In the genomic region with DNA sequence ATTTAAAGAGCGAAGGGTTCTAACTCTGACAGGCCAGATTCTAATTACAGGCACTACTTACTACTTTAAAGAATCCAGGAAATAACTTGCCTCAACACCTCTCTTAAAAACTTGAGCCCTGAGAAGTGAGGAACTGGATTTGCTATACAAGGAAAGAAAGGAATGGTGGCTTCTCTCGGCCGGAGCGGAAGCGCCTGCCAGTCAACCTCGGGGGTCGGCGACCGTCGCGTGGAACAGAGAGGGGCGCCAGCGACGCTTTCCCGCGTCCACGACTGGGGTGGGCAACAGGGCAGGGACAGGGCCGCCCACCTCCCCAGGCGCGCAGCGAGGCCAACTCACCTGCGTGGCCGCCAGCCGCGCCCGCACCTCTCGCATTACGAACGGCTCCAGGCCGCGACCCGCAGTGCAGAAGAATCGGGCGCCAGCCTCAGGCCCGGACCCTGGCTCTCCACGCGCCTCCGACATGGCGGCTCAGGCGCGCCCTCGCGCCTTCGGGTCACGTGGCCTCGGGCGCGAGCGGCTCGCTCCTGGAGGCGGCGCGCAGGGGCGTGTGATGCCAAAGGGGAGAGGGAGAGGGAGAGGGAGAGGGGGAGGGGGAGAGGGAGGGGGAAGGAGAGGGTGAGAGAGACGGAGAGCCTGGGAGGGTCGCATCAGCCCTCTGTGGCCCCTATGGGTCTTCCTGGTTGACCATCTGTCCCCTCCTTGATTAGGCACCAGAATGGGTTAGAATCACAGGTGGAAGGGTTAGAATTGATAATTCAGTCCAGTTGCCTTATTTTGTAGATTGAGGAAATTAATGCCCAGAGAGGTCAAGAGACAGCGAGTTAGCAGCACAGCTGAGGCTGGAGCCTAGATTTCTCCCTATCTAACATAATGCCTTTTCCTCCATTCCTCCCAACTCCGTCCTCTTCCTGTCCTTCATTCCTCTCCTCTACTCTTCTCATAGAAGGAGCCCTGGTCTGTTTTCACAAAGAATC, we compare ENCODE assay signal across 8 cellular contexts. TPM values are rescaled to one million over a fixed set of nuclear protein-coding genes. Genes with fewer than 3 reads are reported as not detected.
DNase-seq lines count a peak whose midpoint lies in the region; ATAC-seq and TF ChIP-seq lines count a peak whose summit lies in the region.

A gene with protein sequence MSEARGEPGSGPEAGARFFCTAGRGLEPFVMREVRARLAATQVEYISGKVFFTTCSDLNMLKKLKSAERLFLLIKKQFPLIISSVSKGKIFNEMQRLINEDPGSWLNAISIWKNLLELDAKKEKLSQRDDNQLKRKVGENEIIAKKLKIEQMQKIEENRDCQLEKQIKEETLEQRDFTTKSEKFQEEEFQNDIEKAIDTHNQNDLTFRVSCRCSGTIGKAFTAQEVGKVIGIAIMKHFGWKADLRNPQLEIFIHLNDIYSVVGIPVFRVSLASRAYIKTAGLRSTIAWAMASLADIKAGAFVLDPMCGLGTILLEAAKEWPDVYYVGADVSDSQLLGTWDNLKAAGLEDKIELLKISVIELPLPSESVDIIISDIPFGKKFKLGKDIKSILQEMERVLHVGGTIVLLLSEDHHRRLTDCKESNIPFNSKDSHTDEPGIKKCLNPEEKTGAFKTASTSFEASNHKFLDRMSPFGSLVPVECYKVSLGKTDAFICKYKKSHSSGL (minus strand): TSS at position 484 of the 977 bp plus-strand sequence. CDS start 19 bp downstream, at position 465.

- H3K27me3 ChIP-seq in BLaER1 = no peaks in the 10 kb centered on the region
- H3K27me3 ChIP-seq in lower lobe of right lung (ENCODE audit: low read depth) = no peaks in the 10 kb centered on the region

- peak within 1 kb of the TSS; percentile 77 for H3K4me2 ChIP-seq in BLaER1

- peak within 1 kb of the TSS; percentile 94 for H3K9ac ChIP-seq in BLaER1

- H3K9me3 Mint-ChIP-seq in activated CD4-positive, alpha-beta memory T cell treated with anti-CD3 and anti-CD28 coated beads for 36 hours = no peaks in the 10 kb centered on the region

- H3K27ac ChIP-seq in BLaER1 (peak within 1 kb of the TSS; percentile 95), lower lobe of right lung (peak within 1 kb of the TSS; percentile 94)

- peaks cover 17% of the 10 kb centered on the region for H4K20me1 ChIP-seq in BLaER1

- intact Hi-C loops in activated CD4-positive, alpha-beta memory T cell treated with anti-CD3 and anti-CD28 coated beads for 36 hours (cut with micrococcal nuclease) = loop anchor here (5.0 to 10.0 kb wide), 2 partner anchors 402 to 654 kb away; a partner anchor contains a TSS
- intact Hi-C loops in lower lobe of right lung (cut with DNase I) = no loop called here

- ATAC-seq in HG03354 (IDR thresholded peaks at IDR 0.05; ENCODE audit: poor library complexity, severe bottlenecking, unreplicated experiment) = peak; percentile 80
- peak; percentile 97 for ATAC-seq in lower lobe of right lung

- H3K4me3 ChIP-seq in BLaER1 (peak within 1 kb of the TSS; percentile 81), lower lobe of right lung (peak within 1 kb of the TSS; percentile 95)

- peak; percentile 53 to 90 for DNase-seq in NCI-H526 (lab: John Stamatoyannopoulos, UW)
- peak; percentile 77 for DNase-seq in activated CD4-positive, alpha-beta memory T cell treated with anti-CD3 and anti-CD28 coated beads for 36 hours
- peak; percentile 82 for DNase-seq in ecto neural progenitor cell (ENCODE audit: low spot score)
- peak; percentile 80 for DNase-seq in lower lobe of right lung
- peak in 2 of 3 donors; percentile 27 to 46 for DNase-seq in stimulated activated CD4-positive, alpha-beta T cell treated with anti-CD3 and anti-CD28 coated beads, TNF-alpha, amount 100 ng/mL, for 1 hour (ENCODE audit: low read depth in 3 of 3, low spot score in 1 of 3)

- peak within 1 kb of the TSS; percentile 75 for H3K27ac Mint-ChIP-seq in activated CD4-positive, alpha-beta memory T cell treated with anti-CD3 and anti-CD28 coated beads for 36 hours

- POLR2A ChIA-PET in activated CD4-positive, alpha-beta memory T cell treated with anti-CD3 and anti-CD28 coated beads for 36 hours (lab: Charles Lee) = no interaction called here

- TF ChIP-seq POLR2A in GM19099 (IDR thresholded peaks at IDR 0.05; ENCODE audit: extremely low read depth, insufficient read length, low read depth) = peak; percentile 91

- no peak for TF ChIP-seq CTCF in lower lobe of right lung (IDR thresholded peaks at IDR 0.05)

- H3K36me3 ChIP-seq in BLaER1 = peaks cover 19% of the 10 kb centered on the region
- no peaks in the 10 kb centered on the region for H3K36me3 ChIP-seq in lower lobe of right lung

- peak within 1 kb of the TSS; percentile 85 for H3K4me3 Mint-ChIP-seq in activated CD4-positive, alpha-beta memory T cell treated with anti-CD3 and anti-CD28 coated beads for 36 hours

- H3K27me3 Mint-ChIP-seq in activated CD4-positive, alpha-beta memory T cell treated with anti-CD3 and anti-CD28 coated beads for 36 hours = no peaks in the 10 kb centered on the region

- H3K4me1 Mint-ChIP-seq in activated CD4-positive, alpha-beta memory T cell treated with anti-CD3 and anti-CD28 coated beads for 36 hours (ENCODE audit: low read depth) = peaks cover 54% of the 10 kb centered on the region

- H3K4me1 ChIP-seq in BLaER1 (peaks cover 55% of the 10 kb centered on the region), lower lobe of right lung (peaks cover 31% of the 10 kb centered on the region)

- H3K36me3 Mint-ChIP-seq in activated CD4-positive, alpha-beta memory T cell treated with anti-CD3 and anti-CD28 coated beads for 36 hours = peaks cover 21% of the 10 kb centered on the region

- H3K9me3 ChIP-seq in BLaER1 (peaks cover 5% of the 10 kb centered on the region; the same call in 1 of the 2 replicates), lower lobe of right lung (no peaks in the 10 kb centered on the region)

- CTCF ChIA-PET in activated CD4-positive, alpha-beta memory T cell treated with anti-CD3 and anti-CD28 coated beads for 36 hours (lab: Charles Lee) = no interaction called here

RNA-seq across cellular contexts. Expression of the gene that starts here (rescaled TPM):
- 10 to 100 TPM; 10.6 to 11.5 TPM for total RNA-seq in activated CD4-positive, alpha-beta memory T cell treated with anti-CD3 and anti-CD28 coated beads for 36 hours
- 10.0 TPM for total RNA-seq in lower lobe of right lung

Comparison
In these comparisons a context has a peak if more than half of its experiments do, and no peak if none do; other contexts are left out.
1. Peak in every context shown above with its lines: DNase-seq, ATAC-seq, H3K4me3 ChIP-seq and H3K27ac ChIP-seq.